1 cellular context compared by ENCODE assay signal in the genomic region with DNA sequence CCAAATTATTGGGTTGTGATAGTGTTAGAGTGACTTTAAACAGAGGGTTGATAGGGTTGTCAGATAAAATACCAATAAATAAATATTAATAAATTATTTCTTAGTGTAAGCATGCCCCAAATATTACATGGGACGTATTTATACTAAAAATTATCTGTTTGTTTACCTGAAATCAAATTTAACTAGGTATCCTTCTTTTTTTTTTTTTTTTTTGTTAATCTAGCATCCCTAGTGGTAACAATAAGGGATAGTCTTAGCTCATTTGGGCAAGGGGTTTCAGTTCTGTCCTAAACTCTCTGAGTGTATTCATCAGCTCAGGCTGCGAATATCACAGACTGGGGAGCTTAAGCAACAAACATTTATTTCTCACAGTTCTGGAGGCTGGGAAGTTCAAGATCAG.
TF ChIP-seq lines count a peak whose summit lies in the region.

No MANE protein-coding gene starts in this region.

TF ChIP-seq in GM23338, 12 proteins besides CTCF, POLR2A, EP300 and RAD21:
- TF ChIP-seq, protein P1, sequence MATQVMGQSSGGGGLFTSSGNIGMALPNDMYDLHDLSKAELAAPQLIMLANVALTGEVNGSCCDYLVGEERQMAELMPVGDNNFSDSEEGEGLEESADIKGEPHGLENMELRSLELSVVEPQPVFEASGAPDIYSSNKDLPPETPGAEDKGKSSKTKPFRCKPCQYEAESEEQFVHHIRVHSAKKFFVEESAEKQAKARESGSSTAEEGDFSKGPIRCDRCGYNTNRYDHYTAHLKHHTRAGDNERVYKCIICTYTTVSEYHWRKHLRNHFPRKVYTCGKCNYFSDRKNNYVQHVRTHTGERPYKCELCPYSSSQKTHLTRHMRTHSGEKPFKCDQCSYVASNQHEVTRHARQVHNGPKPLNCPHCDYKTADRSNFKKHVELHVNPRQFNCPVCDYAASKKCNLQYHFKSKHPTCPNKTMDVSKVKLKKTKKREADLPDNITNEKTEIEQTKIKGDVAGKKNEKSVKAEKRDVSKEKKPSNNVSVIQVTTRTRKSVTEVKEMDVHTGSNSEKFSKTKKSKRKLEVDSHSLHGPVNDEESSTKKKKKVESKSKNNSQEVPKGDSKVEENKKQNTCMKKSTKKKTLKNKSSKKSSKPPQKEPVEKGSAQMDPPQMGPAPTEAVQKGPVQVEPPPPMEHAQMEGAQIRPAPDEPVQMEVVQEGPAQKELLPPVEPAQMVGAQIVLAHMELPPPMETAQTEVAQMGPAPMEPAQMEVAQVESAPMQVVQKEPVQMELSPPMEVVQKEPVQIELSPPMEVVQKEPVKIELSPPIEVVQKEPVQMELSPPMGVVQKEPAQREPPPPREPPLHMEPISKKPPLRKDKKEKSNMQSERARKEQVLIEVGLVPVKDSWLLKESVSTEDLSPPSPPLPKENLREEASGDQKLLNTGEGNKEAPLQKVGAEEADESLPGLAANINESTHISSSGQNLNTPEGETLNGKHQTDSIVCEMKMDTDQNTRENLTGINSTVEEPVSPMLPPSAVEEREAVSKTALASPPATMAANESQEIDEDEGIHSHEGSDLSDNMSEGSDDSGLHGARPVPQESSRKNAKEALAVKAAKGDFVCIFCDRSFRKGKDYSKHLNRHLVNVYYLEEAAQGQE (IDR thresholded peaks at IDR 0.05; ENCODE audit: unreplicated experiment): no peak
- TF ChIP-seq JUNB (IDR thresholded peaks at IDR 0.05; ENCODE audit: unreplicated experiment) (no peak), EZH2phosphoT487 (IDR thresholded peaks at IDR 0.05; ENCODE audit: unreplicated experiment) (no peak), POLR2AphosphoS5 (IDR thresholded peaks at IDR 0.05; ENCODE audit: low read depth) (no peak), CREB1 (CRISPR knock-in tag; IDR thresholded peaks at IDR 0.05; ENCODE audit: low read depth) (no peak), EZH2 (IDR thresholded peaks at IDR 0.05; ENCODE audit: low read depth, unreplicated experiment) (no peak), ZNF114 (CRISPR knock-in tag; IDR thresholded peaks at IDR 0.05) (no peak), STAT1 (IDR thresholded peaks at IDR 0.05; ENCODE audit: unreplicated experiment) (no peak), NANOG (IDR thresholded peaks at IDR 0.05; ENCODE audit: borderline replicate concordance) (no peak), ZNF331 (CRISPR knock-in tag; IDR thresholded peaks at IDR 0.05; ENCODE audit: low read depth) (no peak)
- TF ChIP-seq, protein P2, sequence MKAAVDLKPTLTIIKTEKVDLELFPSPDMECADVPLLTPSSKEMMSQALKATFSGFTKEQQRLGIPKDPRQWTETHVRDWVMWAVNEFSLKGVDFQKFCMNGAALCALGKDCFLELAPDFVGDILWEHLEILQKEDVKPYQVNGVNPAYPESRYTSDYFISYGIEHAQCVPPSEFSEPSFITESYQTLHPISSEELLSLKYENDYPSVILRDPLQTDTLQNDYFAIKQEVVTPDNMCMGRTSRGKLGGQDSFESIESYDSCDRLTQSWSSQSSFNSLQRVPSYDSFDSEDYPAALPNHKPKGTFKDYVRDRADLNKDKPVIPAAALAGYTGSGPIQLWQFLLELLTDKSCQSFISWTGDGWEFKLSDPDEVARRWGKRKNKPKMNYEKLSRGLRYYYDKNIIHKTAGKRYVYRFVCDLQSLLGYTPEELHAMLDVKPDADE (IDR thresholded peaks at IDR 0.05): no peak
- TF ChIP-seq, protein P3, sequence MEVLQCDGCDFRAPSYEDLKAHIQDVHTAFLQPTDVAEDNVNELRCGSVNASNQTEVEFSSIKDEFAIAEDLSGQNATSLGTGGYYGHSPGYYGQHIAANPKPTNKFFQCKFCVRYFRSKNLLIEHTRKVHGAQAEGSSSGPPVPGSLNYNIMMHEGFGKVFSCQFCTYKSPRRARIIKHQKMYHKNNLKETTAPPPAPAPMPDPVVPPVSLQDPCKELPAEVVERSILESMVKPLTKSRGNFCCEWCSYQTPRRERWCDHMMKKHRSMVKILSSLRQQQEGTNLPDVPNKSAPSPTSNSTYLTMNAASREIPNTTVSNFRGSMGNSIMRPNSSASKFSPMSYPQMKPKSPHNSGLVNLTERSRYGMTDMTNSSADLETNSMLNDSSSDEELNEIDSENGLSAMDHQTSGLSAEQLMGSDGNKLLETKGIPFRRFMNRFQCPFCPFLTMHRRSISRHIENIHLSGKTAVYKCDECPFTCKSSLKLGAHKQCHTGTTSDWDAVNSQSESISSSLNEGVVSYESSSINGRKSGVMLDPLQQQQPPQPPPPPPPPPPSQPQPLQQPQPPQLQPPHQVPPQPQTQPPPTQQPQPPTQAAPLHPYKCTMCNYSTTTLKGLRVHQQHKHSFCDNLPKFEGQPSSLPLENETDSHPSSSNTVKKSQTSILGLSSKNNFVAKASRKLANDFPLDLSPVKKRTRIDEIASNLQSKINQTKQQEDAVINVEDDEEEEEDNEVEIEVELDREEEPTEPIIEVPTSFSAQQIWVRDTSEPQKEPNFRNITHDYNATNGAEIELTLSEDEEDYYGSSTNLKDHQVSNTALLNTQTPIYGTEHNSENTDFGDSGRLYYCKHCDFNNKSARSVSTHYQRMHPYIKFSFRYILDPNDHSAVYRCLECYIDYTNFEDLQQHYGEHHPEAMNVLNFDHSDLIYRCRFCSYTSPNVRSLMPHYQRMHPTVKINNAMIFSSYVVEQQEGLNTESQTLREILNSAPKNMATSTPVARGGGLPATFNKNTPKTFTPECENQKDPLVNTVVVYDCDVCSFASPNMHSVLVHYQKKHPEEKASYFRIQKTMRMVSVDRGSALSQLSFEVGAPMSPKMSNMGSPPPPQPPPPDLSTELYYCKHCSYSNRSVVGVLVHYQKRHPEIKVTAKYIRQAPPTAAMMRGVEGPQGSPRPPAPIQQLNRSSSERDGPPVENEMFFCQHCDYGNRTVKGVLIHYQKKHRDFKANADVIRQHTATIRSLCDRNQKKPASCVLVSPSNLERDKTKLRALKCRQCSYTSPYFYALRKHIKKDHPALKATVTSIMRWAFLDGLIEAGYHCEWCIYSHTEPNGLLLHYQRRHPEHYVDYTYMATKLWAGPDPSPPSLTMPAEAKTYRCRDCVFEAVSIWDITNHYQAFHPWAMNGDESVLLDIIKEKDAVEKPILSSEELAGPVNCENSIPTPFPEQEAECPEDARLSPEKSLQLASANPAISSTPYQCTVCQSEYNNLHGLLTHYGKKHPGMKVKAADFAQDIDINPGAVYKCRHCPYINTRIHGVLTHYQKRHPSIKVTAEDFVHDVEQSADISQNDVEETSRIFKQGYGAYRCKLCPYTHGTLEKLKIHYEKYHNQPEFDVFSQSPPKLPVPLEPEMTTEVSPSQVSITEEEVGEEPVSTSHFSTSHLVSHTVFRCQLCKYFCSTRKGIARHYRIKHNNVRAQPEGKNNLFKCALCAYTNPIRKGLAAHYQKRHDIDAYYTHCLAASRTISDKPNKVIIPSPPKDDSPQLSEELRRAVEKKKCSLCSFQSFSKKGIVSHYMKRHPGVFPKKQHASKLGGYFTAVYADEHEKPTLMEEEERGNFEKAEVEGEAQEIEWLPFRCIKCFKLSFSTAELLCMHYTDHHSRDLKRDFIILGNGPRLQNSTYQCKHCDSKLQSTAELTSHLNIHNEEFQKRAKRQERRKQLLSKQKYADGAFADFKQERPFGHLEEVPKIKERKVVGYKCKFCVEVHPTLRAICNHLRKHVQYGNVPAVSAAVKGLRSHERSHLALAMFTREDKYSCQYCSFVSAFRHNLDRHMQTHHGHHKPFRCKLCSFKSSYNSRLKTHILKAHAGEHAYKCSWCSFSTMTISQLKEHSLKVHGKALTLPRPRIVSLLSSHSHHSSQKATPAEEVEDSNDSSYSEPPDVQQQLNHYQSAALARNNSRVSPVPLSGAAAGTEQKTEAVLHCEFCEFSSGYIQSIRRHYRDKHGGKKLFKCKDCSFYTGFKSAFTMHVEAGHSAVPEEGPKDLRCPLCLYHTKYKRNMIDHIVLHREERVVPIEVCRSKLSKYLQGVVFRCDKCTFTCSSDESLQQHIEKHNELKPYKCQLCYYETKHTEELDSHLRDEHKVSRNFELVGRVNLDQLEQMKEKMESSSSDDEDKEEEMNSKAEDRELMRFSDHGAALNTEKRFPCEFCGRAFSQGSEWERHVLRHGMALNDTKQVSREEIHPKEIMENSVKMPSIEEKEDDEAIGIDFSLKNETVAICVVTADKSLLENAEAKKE (CRISPR knock-in tag; IDR thresholded peaks at IDR 0.05): no peak
